ENCODE assay signal across 10 cellular contexts in genomic region chr22:23837496-23837859, GRCh38. TPM values are rescaled to one million over a fixed set of nuclear protein-coding genes. Genes with fewer than 3 reads are reported as not detected.
DNase-seq lines count a peak whose midpoint lies in the region; ATAC-seq and TF ChIP-seq lines count a peak whose summit lies in the region.
"Had no signal": no experiment of that assay in that cellular context is flagged by ENCODE, and none has a peak within 500 bp of the region (broad histone marks: within the 10 kb centered on the region; RNA-seq: fewer than 3 reads in every experiment).

No MANE protein-coding gene starts in this region.

- DNase-seq in WTC11 (ENCODE audit: low spot score): no peak
- DNase-seq in left kidney (ENCODE audit: low read depth, low spot score): peak; percentile 21
- DNase-seq in vagina (ENCODE audit: extremely low spot score in 2 of 2): no peak
- DNase-seq in GM19240 (ENCODE audit: insufficient read length, low spot score): no peak
- no peak for DNase-seq in NCI-H2029 (lab: John Stamatoyannopoulos, UW)
- DNase-seq: activated naive CD4-positive, alpha-beta T cell treated with anti-CD3 and anti-CD28 coated beads, Interleukin-2, amount 50 U/mL, for 16 hours; head of caudate nucleus had no signal

- TF ChIP-seq CTCF in C4-2B (conservative IDR thresholded peaks at IDR 0.05) (no peak), WTC11 (IDR thresholded peaks at IDR 0.05) (no peak), vagina (IDR thresholded peaks at IDR 0.05) (no peak)

- H3K4me3 ChIP-seq in GM08714 (ENCODE audit: low read length): peak overlapping the region; percentile 57; the same call in 1 of the 2 replicates
- no peak overlapping the region for H3K4me3 ChIP-seq in vagina

- peaks cover 23% of the 10 kb centered on the region for H3K27me3 Mint-ChIP-seq in WTC11 (ENCODE audit: low read depth)

- 0 out of 2 replicates have a peak overlapping the region, but pooled peaks have one; percentile 49 for H3K27ac Mint-ChIP-seq in WTC11

- H3K27ac ChIP-seq in C4-2B (peak overlapping the region; percentile 55), vagina (no peak overlapping the region)

- H3K4me1 ChIP-seq in vagina: peaks cover 23% of the 10 kb centered on the region

- no peaks in the 10 kb centered on the region for H3K9me3 ChIP-seq in vagina

- POLR2A ChIA-PET in WTC11 (lab: Charles Lee): interaction anchor here (1.2 kb wide), 1 partner anchor 12 kb away, joined by 3 read pairs; no protein-coding TSS in a partner anchor

- peaks cover 3% of the 10 kb centered on the region for H3K36me3 Mint-ChIP-seq in WTC11

- H3K9me3 Mint-ChIP-seq in WTC11: no peaks in the 10 kb centered on the region

- H3K27me3 ChIP-seq in vagina: no peaks in the 10 kb centered on the region

- peak overlapping the region; percentile 88 for H3K4me3 Mint-ChIP-seq in WTC11

- peaks cover 20% of the 10 kb centered on the region for H3K4me1 Mint-ChIP-seq in WTC11

- TF ChIP-seq POLR2A in vagina (IDR thresholded peaks at IDR 0.05): no peak

- CTCF ChIA-PET in WTC11 (lab: Charles Lee): interaction anchor here (0.8 to 2.6 kb wide), 5 partner anchors 12 to 92 kb away, joined by 3 to 31 read pairs (median 4); partner anchors contain the start of gene SLC2A11

- intact Hi-C loops in vagina (cut with DNase I): loop anchor here (5.0 kb wide), 1 partner anchor 65 kb away; the partner anchor contains the start of gene MMP11

- no peak for ATAC-seq in WTC11
- no peak for ATAC-seq in HG02852 (IDR thresholded peaks at IDR 0.05; ENCODE audit: unreplicated experiment)

- H3K36me3 ChIP-seq in vagina: peaks cover 0 to 18% of the 10 kb centered on the region in 2 donors

TF ChIP-seq in WTC11, 78 proteins besides CTCF, POLR2A, EP300 and RAD21:
- TF ChIP-seq, protein P1, sequence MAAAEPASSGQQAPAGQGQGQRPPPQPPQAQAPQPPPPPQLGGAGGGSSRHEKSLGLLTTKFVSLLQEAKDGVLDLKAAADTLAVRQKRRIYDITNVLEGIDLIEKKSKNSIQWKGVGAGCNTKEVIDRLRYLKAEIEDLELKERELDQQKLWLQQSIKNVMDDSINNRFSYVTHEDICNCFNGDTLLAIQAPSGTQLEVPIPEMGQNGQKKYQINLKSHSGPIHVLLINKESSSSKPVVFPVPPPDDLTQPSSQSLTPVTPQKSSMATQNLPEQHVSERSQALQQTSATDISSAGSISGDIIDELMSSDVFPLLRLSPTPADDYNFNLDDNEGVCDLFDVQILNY (CRISPR knock-in tag; IDR thresholded peaks at IDR 0.05): no peak
- TF ChIP-seq ZNF671 (CRISPR knock-in tag; IDR thresholded peaks at IDR 0.05) (no peak), ZNF396 (CRISPR knock-in tag; IDR thresholded peaks at IDR 0.05; ENCODE audit: borderline replicate concordance) (no peak), PRRX2 (CRISPR knock-in tag; IDR thresholded peaks at IDR 0.05) (no peak), SMAD4 (CRISPR knock-in tag; IDR thresholded peaks at IDR 0.05) (no peak), RORB (CRISPR knock-in tag; IDR thresholded peaks at IDR 0.05) (no peak), NFYB (CRISPR knock-in tag; conservative IDR thresholded peaks at IDR 0.05; ENCODE audit: low read depth) (no peak), CREB1 (CRISPR knock-in tag; IDR thresholded peaks at IDR 0.05) (no peak), IRF2 (CRISPR knock-in tag; IDR thresholded peaks at IDR 0.05; ENCODE audit: borderline replicate concordance, low read depth) (no peak)
- TF ChIP-seq, protein P2, sequence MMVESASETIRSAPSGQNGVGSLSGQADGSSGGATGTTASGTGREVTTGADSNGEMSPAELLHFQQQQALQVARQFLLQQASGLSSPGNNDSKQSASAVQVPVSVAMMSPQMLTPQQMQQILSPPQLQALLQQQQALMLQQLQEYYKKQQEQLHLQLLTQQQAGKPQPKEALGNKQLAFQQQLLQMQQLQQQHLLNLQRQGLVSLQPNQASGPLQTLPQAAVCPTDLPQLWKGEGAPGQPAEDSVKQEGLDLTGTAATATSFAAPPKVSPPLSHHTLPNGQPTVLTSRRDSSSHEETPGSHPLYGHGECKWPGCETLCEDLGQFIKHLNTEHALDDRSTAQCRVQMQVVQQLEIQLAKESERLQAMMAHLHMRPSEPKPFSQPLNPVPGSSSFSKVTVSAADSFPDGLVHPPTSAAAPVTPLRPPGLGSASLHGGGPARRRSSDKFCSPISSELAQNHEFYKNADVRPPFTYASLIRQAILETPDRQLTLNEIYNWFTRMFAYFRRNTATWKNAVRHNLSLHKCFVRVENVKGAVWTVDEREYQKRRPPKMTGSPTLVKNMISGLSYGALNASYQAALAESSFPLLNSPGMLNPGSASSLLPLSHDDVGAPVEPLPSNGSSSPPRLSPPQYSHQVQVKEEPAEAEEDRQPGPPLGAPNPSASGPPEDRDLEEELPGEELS (CRISPR knock-in tag; IDR thresholded peaks at IDR 0.05): no peak
- TF ChIP-seq, protein P3, sequence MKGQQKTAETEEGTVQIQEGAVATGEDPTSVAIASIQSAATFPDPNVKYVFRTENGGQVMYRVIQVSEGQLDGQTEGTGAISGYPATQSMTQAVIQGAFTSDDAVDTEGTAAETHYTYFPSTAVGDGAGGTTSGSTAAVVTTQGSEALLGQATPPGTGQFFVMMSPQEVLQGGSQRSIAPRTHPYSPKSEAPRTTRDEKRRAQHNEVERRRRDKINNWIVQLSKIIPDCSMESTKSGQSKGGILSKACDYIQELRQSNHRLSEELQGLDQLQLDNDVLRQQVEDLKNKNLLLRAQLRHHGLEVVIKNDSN (CRISPR knock-in tag; IDR thresholded peaks at IDR 0.05): no peak

RNA-seq across cellular contexts. Expression of gene DERL3, which starts 1.3 kb away (rescaled TPM):
- total RNA-seq in WTC11 (2021) (10.9 to 12.5 TPM (median 11.3 TPM) in 3 replicates), vagina (0.25 TPM)

RNA-seq across cellular contexts. Expression of gene SLC2A11, which starts 20.2 kb away (rescaled TPM):
- total RNA-seq in WTC11 (2021) (17.2 to 21.1 TPM (median 19.9 TPM) in 3 replicates), vagina (4.9 TPM)

RNA-seq across cellular contexts. Expression of gene SMARCB1, which starts 50.7 kb away (rescaled TPM):
- total RNA-seq in WTC11 (2021): 135 to 149 TPM (median 146 TPM) in 3 replicates
- total RNA-seq in vagina: 147 TPM

RNA-seq across cellular contexts. Expression of gene MIF, which starts 56.7 kb away (rescaled TPM):
- total RNA-seq in WTC11 (2021): 1,424 to 1,978 TPM (median 1,885 TPM) in 3 replicates
- total RNA-seq in vagina: 638 TPM
